8 cellular contexts compared by ENCODE assay signal in the genomic region with DNA sequence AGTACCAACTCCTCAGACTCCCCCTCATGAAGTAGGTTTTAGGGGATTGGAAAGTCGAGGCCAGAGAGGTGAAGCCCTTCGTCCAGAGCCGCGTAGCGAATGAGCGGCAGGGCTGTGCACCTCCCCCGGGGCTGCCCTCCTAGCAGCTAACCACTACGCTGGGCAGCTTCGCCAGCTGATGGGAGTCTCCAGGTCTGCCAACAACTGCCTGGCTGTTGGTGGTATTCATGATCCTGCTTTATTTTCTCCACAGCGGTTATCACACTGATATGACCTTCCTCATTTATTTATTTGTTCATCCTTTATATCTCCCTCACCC. TPM values are rescaled to one million over a fixed set of nuclear protein-coding genes. Genes with fewer than 3 reads are reported as not detected.
A peak's percentile ranks its signal among the peaks of the same experiment; 100 is the strongest.
DNase-seq lines count a peak whose midpoint lies in the region; ATAC-seq and TF ChIP-seq lines count a peak whose summit lies in the region.

No MANE protein-coding gene starts in this region.

- 9% methylated on average over 10 of the region's 10 CpGs for WGBS in heart right ventricle, 2 donors

- H3K27me3 ChIP-seq in HAP-1 (ENCODE audit: low read depth): no peaks in the 10 kb centered on the region
- H3K27me3 ChIP-seq in heart right ventricle: peaks cover 0 to 16% (median 0%) of the 10 kb centered on the region in 7 donors
- H3K27me3 ChIP-seq in skeletal muscle satellite cell (ENCODE audit: control insufficient read depth, insufficient read depth, low read length): no peaks in the 10 kb centered on the region

- peak overlapping the region; percentile 95 for H3K4me2 ChIP-seq in skeletal muscle satellite cell (ENCODE audit: low read length)

- peak; percentile 32 for ATAC-seq in SK-N-SH treated with all-trans-retinoic acid at 6 μM for 48 hours
- ATAC-seq in heart right ventricle: peak in 6 of 8 donors; percentile 19 to 46 (median 23)
- no peak for ATAC-seq in GM21526 (IDR thresholded peaks at IDR 0.05; ENCODE audit: low FRiP score, unreplicated experiment)

- in situ Hi-C loops in HAP-1 (cut with MboI; ENCODE audit: low sequenced_read_pairs): loop anchor here (10.0 kb wide), 2 partner anchors 720 to 1020 kb away; no protein-coding TSS in a partner anchor

- intact Hi-C loops in heart right ventricle (cut with DNase I): loop anchor here in 8 of 10 donors (2.0 to 5.0 kb wide), 7 partner anchors 52 to 1020 kb away; partner anchors contain the start of gene ABCC12 (in 4 of the 8)

- H3K9me3 ChIP-seq in HAP-1 (no peaks in the 10 kb centered on the region), heart right ventricle (no peaks in the 10 kb centered on the region), skeletal muscle satellite cell (replicated peaks; ENCODE audit: low read length) (no peaks in the 10 kb centered on the region)

- H3K4me1 ChIP-seq in HAP-1 (peaks cover 6% of the 10 kb centered on the region; the same call in 1 of the 2 replicates), heart right ventricle (peaks cover 0 to 19% (median 6%) of the 10 kb centered on the region in 9 donors), skeletal muscle satellite cell (ENCODE audit: control insufficient read depth, insufficient read depth, low read length) (peaks cover 3% of the 10 kb centered on the region)

- TF ChIP-seq CTCF in heart right ventricle (IDR thresholded peaks at IDR 0.05): peak in 3 of 9 donors; percentile 1 to 25 (median 10)

- H3K36me3 ChIP-seq in HAP-1 (replicated peaks) (no peaks in the 10 kb centered on the region), heart right ventricle (no peaks in the 10 kb centered on the region), skeletal muscle satellite cell (ENCODE audit: insufficient read depth, low read length) (no peaks in the 10 kb centered on the region)

- DNase-seq in HAP-1 (ENCODE audit: low spot score in 2 of 2): no peak
- no peak for DNase-seq in heart right ventricle
- no peak for DNase-seq in putamen (ENCODE audit: low spot score)
- DNase-seq in HK-2 (ENCODE audit: unreplicated experiment): no peak
- DNase-seq in activated CD4-positive, CD25-positive, alpha-beta regulatory T cell treated with anti-CD3 and anti-CD28 coated beads, Interleukin-2, amount 50 U/mL, for 72 hours: no peak

- peak overlapping the region in 7 of 10 donors; percentile 35 to 66 (median 53) for H3K27ac ChIP-seq in heart right ventricle

- H3K4me3 ChIP-seq in HAP-1: peak overlapping the region; percentile 31
- H3K4me3 ChIP-seq in heart right ventricle: peak overlapping the region in 9 of 10 donors; percentile 48 to 69 (median 62)
- H3K4me3 ChIP-seq in skeletal muscle satellite cell (ENCODE audit: low read length): peak overlapping the region; percentile 79

- H3K9ac ChIP-seq in skeletal muscle satellite cell (ENCODE audit: low read depth, low read length): peak overlapping the region; percentile 79

TF ChIP-seq in SK-N-SH treated with all-trans-retinoic acid at 6 μM for 48 hours, 23 proteins besides CTCF, POLR2A, EP300 and RAD21:
- TF ChIP-seq ZC3H10 (CRISPR knock-in tag; IDR thresholded peaks at IDR 0.05): no peak

RNA-seq across cellular contexts. Expression of gene NETO2, which starts 0.8 kb away (rescaled TPM):
- 1 to 10 TPM; 1.3 to 5.3 (median 2.2) TPM for total RNA-seq in heart right ventricle
- polyA plus RNA-seq in heart right ventricle: 1 to 10 TPM; 1.4 to 4.1 TPM
- total RNA-seq in skeletal muscle satellite cell (2012; rRNA removed): 38.0 and 60.9 TPM in 2 replicates
